ENCODE assay signal across 18 cellular contexts in genomic region chr18:6210349-6211173, GRCh38.
"Had no signal": no experiment of that assay in that cellular context is flagged by ENCODE, and none has a peak within 500 bp of the region (broad histone marks: within the 10 kb centered on the region; RNA-seq: fewer than 3 reads in every experiment).

No MANE protein-coding gene starts in this region.

- H3K4me1 ChIP-seq: gastroesophageal sphincter, heart right ventricle, right atrium auricular region had no signal

- H3K27ac ChIP-seq: gastroesophageal sphincter, heart right ventricle, right atrium auricular region, skin epidermis had no signal

- ATAC-seq: activated naive CD4-positive, alpha-beta T cell treated with anti-CD3 and anti-CD28 coated beads, Interleukin-2, amount 50 U/mL, for 72 hours; activated T-cell treated with anti-CD3 and anti-CD28 coated beads, Interleukin-2, amount 50 U/mL, for 72 hours; gastroesophageal sphincter; heart right ventricle; natural killer cell treated with Interleukin-12 subunit alpha and Interleukin-12 subunit beta and Interleukin-15 and Interleukin-18, amount 100 ng/mL, for 72 hours; stimulated activated naive CD8-positive, alpha-beta T cell treated with anti-CD3 and anti-CD28 coated beads, Interleukin-15, amount 100 ng/mL, for 72 hours had no signal

- H3K36me3 ChIP-seq: gastroesophageal sphincter, heart right ventricle, right atrium auricular region had no signal

- H3K4me3 ChIP-seq: gastroesophageal sphincter, heart right ventricle, right atrium auricular region, skin epidermis had no signal

- H3K27me3 ChIP-seq: gastroesophageal sphincter, heart right ventricle, right atrium auricular region had no signal

- FAIRE-seq: colon, islet of Langerhans had no signal

- DNase-seq: activated CD4-positive, alpha-beta T cell treated with anti-CD3 and anti-CD28 coated beads, Interleukin-2, amount 10 ng/mL, durations not matched to agents 7 days and 5 days; activated CD4-positive, CD25-positive, alpha-beta regulatory T cell; activated CD8-positive, alpha-beta memory T cell treated with anti-CD3 and anti-CD28 coated beads, Interleukin-2, amount 50 U/mL, for 48 hours; activated gamma-delta T cell; activated T-cell treated with anti-CD3 and anti-CD28 coated beads, Interleukin-2, amount 50 U/mL, for 72 hours; caudate nucleus; erythroblast; heart right ventricle; mesenchymal stem cell; nucleus accumbens; stimulated activated naive CD8-positive, alpha-beta T cell treated with anti-CD3 and anti-CD28 coated beads, Interleukin-15, amount 100 ng/mL, for 72 hours had no signal

- H3K9me3 ChIP-seq: gastroesophageal sphincter, heart right ventricle, right atrium auricular region had no signal
